8 cellular contexts compared by ENCODE assay signal in genomic region chr2:10036095-10036879, GRCh38. TPM values are rescaled to one million over a fixed set of nuclear protein-coding genes. Genes with fewer than 3 reads are reported as not detected.
DNase-seq lines count a peak whose midpoint lies in the region; ATAC-seq and TF ChIP-seq lines count a peak whose summit lies in the region.

No MANE protein-coding gene starts in this region.

- H3K27ac Mint-ChIP-seq in activated CD4-positive, alpha-beta T cell treated with anti-CD3 and anti-CD28 coated beads for 36 hours = no peak overlapping the region
- H3K27ac Mint-ChIP-seq in activated CD4-positive, alpha-beta T cell treated with anti-CD3 and anti-CD28 coated beads, Interleukin-2, amount 10 ng/mL, durations not matched to agents 7 days and 5 days = no peak overlapping the region
- no peak overlapping the region for H3K27ac Mint-ChIP-seq in activated naive CD8-positive, alpha-beta T cell treated with anti-CD3 and anti-CD28 coated beads for 36 hours

- H3K4me1 Mint-ChIP-seq in activated CD4-positive, alpha-beta T cell treated with anti-CD3 and anti-CD28 coated beads for 36 hours = peaks cover 4% of the 10 kb centered on the region
- peaks cover 9% of the 10 kb centered on the region for H3K4me1 Mint-ChIP-seq in activated CD4-positive, alpha-beta T cell treated with anti-CD3 and anti-CD28 coated beads, Interleukin-2, amount 10 ng/mL, durations not matched to agents 7 days and 5 days
- peaks cover 7% of the 10 kb centered on the region for H3K4me1 Mint-ChIP-seq in activated naive CD8-positive, alpha-beta T cell treated with anti-CD3 and anti-CD28 coated beads for 36 hours

- peak; percentile 31 for TF ChIP-seq CTCF in MM.1S (IDR thresholded peaks at IDR 0.05; ENCODE audit: low read length)

- H3K36me3 Mint-ChIP-seq in activated CD4-positive, alpha-beta T cell treated with anti-CD3 and anti-CD28 coated beads for 36 hours (ENCODE audit: low read depth) = no peaks in the 10 kb centered on the region
- H3K36me3 Mint-ChIP-seq in activated CD4-positive, alpha-beta T cell treated with anti-CD3 and anti-CD28 coated beads, Interleukin-2, amount 10 ng/mL, durations not matched to agents 7 days and 5 days (ENCODE audit: low read depth) = no peaks in the 10 kb centered on the region
- H3K36me3 Mint-ChIP-seq in activated naive CD8-positive, alpha-beta T cell treated with anti-CD3 and anti-CD28 coated beads for 36 hours = no peaks in the 10 kb centered on the region

- H3K79me2 ChIP-seq in MM.1S (ENCODE audit: low read length) = no peaks in the 10 kb centered on the region

- CTCF ChIA-PET in activated CD4-positive, alpha-beta T cell treated with anti-CD3 and anti-CD28 coated beads for 36 hours (lab: Charles Lee) = interaction anchor here (0.6 to 3.4 kb wide), 6 partner anchors 12 to 222 kb away, joined by 3 to 12 read pairs (median 4); no protein-coding TSS in a partner anchor
- CTCF ChIA-PET in activated CD4-positive, alpha-beta T cell treated with anti-CD3 and anti-CD28 coated beads, Interleukin-2, amount 10 ng/mL, durations not matched to agents 7 days and 5 days (lab: Charles Lee) = interaction anchor here (1.2 to 1.4 kb wide), 3 partner anchors 12 to 236 kb away, joined by 3 to 5 read pairs (median 5); no protein-coding TSS in a partner anchor

- H3F3A ChIP-seq in MM.1S (ENCODE audit: insufficient read depth, low read length) = no peaks in the 10 kb centered on the region

- no peaks in the 10 kb centered on the region for H3K27me3 ChIP-seq in MM.1S (replicated peaks; ENCODE audit: insufficient read depth, low read length)

- H3K4me3 ChIP-seq in MM.1S (ENCODE audit: low read length) = no peak overlapping the region

- H3K9ac ChIP-seq in MM.1S (ENCODE audit: low read length) = no peak overlapping the region

- no peak overlapping the region for H3K4me3 Mint-ChIP-seq in activated CD4-positive, alpha-beta T cell treated with anti-CD3 and anti-CD28 coated beads for 36 hours
- no peak overlapping the region for H3K4me3 Mint-ChIP-seq in activated CD4-positive, alpha-beta T cell treated with anti-CD3 and anti-CD28 coated beads, Interleukin-2, amount 10 ng/mL, durations not matched to agents 7 days and 5 days
- no peak overlapping the region for H3K4me3 Mint-ChIP-seq in activated naive CD8-positive, alpha-beta T cell treated with anti-CD3 and anti-CD28 coated beads for 36 hours

- H3K4me1 ChIP-seq in MM.1S (ENCODE audit: low read length) = peaks cover 9% of the 10 kb centered on the region

- ATAC-seq in activated CD4-positive, alpha-beta T cell treated with anti-CD3 and anti-CD28 coated beads for 36 hours = peak; percentile 90
- ATAC-seq in HG02938 (IDR thresholded peaks at IDR 0.05; ENCODE audit: unreplicated experiment) = no peak

- POLR2A ChIA-PET in activated CD4-positive, alpha-beta T cell treated with anti-CD3 and anti-CD28 coated beads for 36 hours (lab: Charles Lee) = no interaction called here
- POLR2A ChIA-PET in activated CD4-positive, alpha-beta T cell treated with anti-CD3 and anti-CD28 coated beads, Interleukin-2, amount 10 ng/mL, durations not matched to agents 7 days and 5 days (lab: Charles Lee) = no interaction called here

- no peaks in the 10 kb centered on the region for H4K20me1 ChIP-seq in MM.1S (ENCODE audit: insufficient read depth, low read length)

- H3K27me3 Mint-ChIP-seq in activated CD4-positive, alpha-beta T cell treated with anti-CD3 and anti-CD28 coated beads for 36 hours = no peaks in the 10 kb centered on the region
- peaks cover 19% of the 10 kb centered on the region for H3K27me3 Mint-ChIP-seq in activated CD4-positive, alpha-beta T cell treated with anti-CD3 and anti-CD28 coated beads, Interleukin-2, amount 10 ng/mL, durations not matched to agents 7 days and 5 days
- no peaks in the 10 kb centered on the region for H3K27me3 Mint-ChIP-seq in activated naive CD8-positive, alpha-beta T cell treated with anti-CD3 and anti-CD28 coated beads for 36 hours

- no peaks in the 10 kb centered on the region for H3K9me3 ChIP-seq in MM.1S (replicated peaks; ENCODE audit: insufficient read depth, low read length)

- H3K9me2 ChIP-seq in MM.1S (replicated peaks; ENCODE audit: insufficient read depth, low read length) = no peaks in the 10 kb centered on the region

- H3K9me3 Mint-ChIP-seq in activated CD4-positive, alpha-beta T cell treated with anti-CD3 and anti-CD28 coated beads for 36 hours (ENCODE audit: low read depth) = no peaks in the 10 kb centered on the region
- H3K9me3 Mint-ChIP-seq in activated CD4-positive, alpha-beta T cell treated with anti-CD3 and anti-CD28 coated beads, Interleukin-2, amount 10 ng/mL, durations not matched to agents 7 days and 5 days = no peaks in the 10 kb centered on the region
- no peaks in the 10 kb centered on the region for H3K9me3 Mint-ChIP-seq in activated naive CD8-positive, alpha-beta T cell treated with anti-CD3 and anti-CD28 coated beads for 36 hours

- no peak overlapping the region for H3K27ac ChIP-seq in MM.1S (ENCODE audit: low read length)

- peak; percentile 70 for DNase-seq in activated CD4-positive, alpha-beta T cell treated with anti-CD3 and anti-CD28 coated beads for 36 hours
- no peak for DNase-seq in activated CD4-positive, alpha-beta T cell treated with anti-CD3 and anti-CD28 coated beads, Interleukin-2, amount 10 ng/mL, durations not matched to agents 7 days and 5 days
- DNase-seq in MM.1S (peak; percentile 26), glomerular visceral epithelial cell (ENCODE audit: extremely low spot score) (peak; percentile 88), posterior vena cava (ENCODE audit: low spot score) (peak; percentile 92), KG1 (lab: John Stamatoyannopoulos, UW) (no peak)
- DNase-seq in activated naive CD8-positive, alpha-beta T cell treated with anti-CD3 and anti-CD28 coated beads for 36 hours = peak; percentile 44

- no peaks in the 10 kb centered on the region for H3K36me3 ChIP-seq in MM.1S (replicated peaks; ENCODE audit: insufficient read depth, low read length)

- no peak overlapping the region for H2AFZ ChIP-seq in MM.1S (ENCODE audit: low read length)

- H3K4me2 ChIP-seq in MM.1S (ENCODE audit: low read depth, low read length) = no peak overlapping the region

- intact Hi-C loops in activated CD4-positive, alpha-beta T cell treated with anti-CD3 and anti-CD28 coated beads for 36 hours (cut with DNase I, micrococcal nuclease) = no loop called here
- intact Hi-C loops in posterior vena cava (cut with DNase I) = loop anchor here in 1 of 2 donors (5.0 kb wide), 1 partner anchor 1169 kb away; no protein-coding TSS in a partner anchor

RNA-seq across cellular contexts. Expression of gene KLF11, which starts 7.1 kb away (rescaled TPM):
- 1 to 10 TPM; 4.2 to 4.5 TPM for total RNA-seq in activated CD4-positive, alpha-beta T cell treated with anti-CD3 and anti-CD28 coated beads for 36 hours
- 1 to 10 TPM; 7.2 to 8.6 TPM for total RNA-seq in activated CD4-positive, alpha-beta T cell treated with anti-CD3 and anti-CD28 coated beads, Interleukin-2, amount 10 ng/mL, durations not matched to agents 7 days and 5 days
- total RNA-seq in activated naive CD8-positive, alpha-beta T cell treated with anti-CD3 and anti-CD28 coated beads for 36 hours = 1 to 10 TPM; 3.7 to 3.9 TPM
- total RNA-seq in posterior vena cava = 10 to 100 TPM; 25.0 to 55.4 TPM

RNA-seq across cellular contexts. Expression of gene CYS1, which starts 43.9 kb away (rescaled TPM):
- not detected for total RNA-seq in activated CD4-positive, alpha-beta T cell treated with anti-CD3 and anti-CD28 coated beads for 36 hours
- total RNA-seq in activated CD4-positive, alpha-beta T cell treated with anti-CD3 and anti-CD28 coated beads, Interleukin-2, amount 10 ng/mL, durations not matched to agents 7 days and 5 days = under 1 TPM; 0.15 to 0.17 TPM
- not detected for total RNA-seq in activated naive CD8-positive, alpha-beta T cell treated with anti-CD3 and anti-CD28 coated beads for 36 hours
- total RNA-seq in posterior vena cava = 1 to 10 TPM; 3.0 to 9.1 TPM

Comparison
In these comparisons a context has a peak if more than half of its experiments do, and no peak if none do; other contexts are left out.
1. DNase-seq: peak in activated CD4-positive, alpha-beta T cell treated with anti-CD3 and anti-CD28 coated beads for 36 hours (single experiment), MM.1S (single experiment), activated naive CD8-positive, alpha-beta T cell treated with anti-CD3 and anti-CD28 coated beads for 36 hours (single experiment), glomerular visceral epithelial cell (single experiment) and posterior vena cava (single experiment); none in activated CD4-positive, alpha-beta T cell treated with anti-CD3 and anti-CD28 coated beads, Interleukin-2, amount 10 ng/mL, durations not matched to agents 7 days and 5 days (single experiment) and KG1 (single experiment).